11 cellular contexts compared by ENCODE assay signal in the genomic region with DNA sequence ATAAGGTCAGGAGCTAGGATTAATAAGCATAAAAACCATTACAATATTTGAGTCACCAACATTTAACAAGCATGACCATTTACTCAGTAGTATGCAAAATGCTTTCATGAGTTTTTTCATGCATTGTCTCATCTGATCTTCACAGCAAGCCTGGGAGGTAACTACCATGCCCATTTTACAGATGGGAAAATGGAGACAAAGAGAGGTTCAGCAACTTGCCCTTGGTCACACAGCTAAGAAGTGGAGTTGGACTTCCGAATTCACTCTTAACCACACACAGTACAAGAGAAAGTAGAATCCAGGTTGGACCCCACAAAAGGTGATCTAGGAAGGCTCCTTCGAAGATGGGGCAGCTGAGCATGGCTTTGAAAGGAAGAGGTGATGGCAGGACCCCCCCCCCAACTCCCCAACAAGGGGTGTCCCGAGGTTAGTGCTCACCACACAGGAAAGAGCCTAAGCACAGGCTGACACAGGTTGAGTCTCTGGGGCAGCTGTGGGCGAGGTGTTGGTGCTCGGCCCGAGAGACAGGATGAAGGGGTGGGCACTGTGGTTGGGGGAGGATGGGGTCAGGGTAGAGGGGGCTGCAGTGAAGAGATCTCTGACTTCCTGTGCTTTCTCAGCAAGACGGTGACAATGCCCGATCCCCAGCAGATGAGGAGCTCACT.
DNase-seq lines count a peak whose midpoint lies in the region; ATAC-seq and TF ChIP-seq lines count a peak whose summit lies in the region.
"Had no signal": no experiment of that assay in that cellular context is flagged by ENCODE, and none has a peak within 500 bp of the region (broad histone marks: within the 10 kb centered on the region; RNA-seq: fewer than 3 reads in every experiment).

No MANE protein-coding gene starts in this region.

- no peaks in the 10 kb centered on the region for H3K27me3 ChIP-seq in left ventricle myocardium inferior (ENCODE audit: low read depth)

- DNase-seq in activated B cell treated with CpG ODN at 0.5 μM for 24 hours, result no peak
- DNase-seq in central memory CD4-positive, alpha-beta T cell, result peak; percentile 27
- peak; percentile 48 for DNase-seq in stimulated activated CD8-positive, alpha-beta memory T cell treated with anti-CD3 and anti-CD28 coated beads, Interleukin-4, amount 100 ng/mL, for 24 hours (ENCODE audit: low read depth)
- no peak for DNase-seq in glutamatergic neuron
- no peak for DNase-seq in left ventricle myocardium inferior
- DNase-seq: cortex of kidney, DMS79, HFFc6, NCI-H146 had no signal

- H3K36me3 ChIP-seq in left ventricle myocardium inferior, result no peaks in the 10 kb centered on the region

- no peak overlapping the region for H3K27ac ChIP-seq in left ventricle myocardium inferior (replicated peaks)

- H3K4me3 ChIP-seq in left ventricle myocardium inferior, result no peak overlapping the region

- H3K4me1 ChIP-seq in left ventricle myocardium inferior, result peaks cover 22% of the 10 kb centered on the region

- POLR2A ChIA-PET in activated B cell treated with CpG ODN at 0.5 μM for 24 hours (lab: Charles Lee), result interaction anchor here (0.6 to 3.7 kb wide), 5 partner anchors 19 to 107 kb away, joined by 4 to 18 read pairs (median 5); no protein-coding TSS in a partner anchor

- H3K4me3 Mint-ChIP-seq in activated B cell treated with CpG ODN at 0.5 μM for 24 hours (peak overlapping the region; percentile 64), glutamatergic neuron (ENCODE audit: unreplicated experiment) (no peak overlapping the region)
- H3K4me3 Mint-ChIP-seq: HFFc6 had no signal

- TF ChIP-seq CTCF in activated B cell treated with CpG ODN at 0.5 μM for 24 hours (IDR thresholded peaks at IDR 0.05), result no peak
- TF ChIP-seq CTCF in glutamatergic neuron (IDR thresholded peaks at IDR 0.05; ENCODE audit: partially characterized antibody, unreplicated experiment), result no peak
- TF ChIP-seq CTCF in left ventricle myocardium inferior (IDR thresholded peaks at IDR 0.05; ENCODE audit: borderline replicate concordance), result no peak

- peaks cover 100% of the 10 kb centered on the region for H3K4me1 Mint-ChIP-seq in activated B cell treated with CpG ODN at 0.5 μM for 24 hours
- peaks cover 16% of the 10 kb centered on the region for H3K4me1 Mint-ChIP-seq in glutamatergic neuron (ENCODE audit: low read depth, unreplicated experiment)

- H3K27ac Mint-ChIP-seq in activated B cell treated with CpG ODN at 0.5 μM for 24 hours (peak overlapping the region; percentile 84), glutamatergic neuron (ENCODE audit: unreplicated experiment) (no peak overlapping the region)
- H3K27ac Mint-ChIP-seq: HFFc6 had no signal

- H3K9me3 Mint-ChIP-seq in activated B cell treated with CpG ODN at 0.5 μM for 24 hours (no peaks in the 10 kb centered on the region), glutamatergic neuron (ENCODE audit: unreplicated experiment) (peaks cover 13% of the 10 kb centered on the region)
- H3K9me3 Mint-ChIP-seq: HFFc6 had no signal

- ATAC-seq in GM18511 (IDR thresholded peaks at IDR 0.05; ENCODE audit: unreplicated experiment) (peak; percentile 39), activated B cell treated with CpG ODN at 0.5 μM for 24 hours (ENCODE audit: low read depth) (no peak), GM18867 (IDR thresholded peaks at IDR 0.05; ENCODE audit: unreplicated experiment) (no peak)

- intact Hi-C loops in activated B cell treated with CpG ODN at 0.5 μM for 24 hours (cut with micrococcal nuclease), result loop anchor here (5.0 to 10.0 kb wide), 2 partner anchors 33 to 486 kb away; no protein-coding TSS in a partner anchor
- intact Hi-C loops in left ventricle myocardium inferior (cut with micrococcal nuclease), result no loop called here

- CTCF ChIA-PET in activated B cell treated with CpG ODN at 0.5 μM for 24 hours (lab: Charles Lee), result interaction anchor here (1.3 kb wide), 2 partner anchors 69 to 186 kb away, joined by 3 read pairs; no protein-coding TSS in a partner anchor

- H3K27me3 Mint-ChIP-seq in activated B cell treated with CpG ODN at 0.5 μM for 24 hours (no peaks in the 10 kb centered on the region), glutamatergic neuron (ENCODE audit: unreplicated experiment) (peaks cover 19% of the 10 kb centered on the region)

- peaks cover 9% of the 10 kb centered on the region for H3K9me3 ChIP-seq in left ventricle myocardium inferior (replicated peaks)

- H3K36me3 Mint-ChIP-seq in activated B cell treated with CpG ODN at 0.5 μM for 24 hours (ENCODE audit: low read depth) (peaks cover 10% of the 10 kb centered on the region), glutamatergic neuron (ENCODE audit: unreplicated experiment) (peaks cover 9% of the 10 kb centered on the region)

Comparison
In these comparisons a context has a peak if more than half of its experiments do, and no peak if none do; other contexts are left out.
1. DNase-seq: peak in central memory CD4-positive, alpha-beta T cell (single experiment) and stimulated activated CD8-positive, alpha-beta memory T cell treated with anti-CD3 and anti-CD28 coated beads, Interleukin-4, amount 100 ng/mL, for 24 hours (single experiment); none in activated B cell treated with CpG ODN at 0.5 μM for 24 hours (single experiment), glutamatergic neuron (single experiment) and left ventricle myocardium inferior (single experiment).